In the genomic region with DNA sequence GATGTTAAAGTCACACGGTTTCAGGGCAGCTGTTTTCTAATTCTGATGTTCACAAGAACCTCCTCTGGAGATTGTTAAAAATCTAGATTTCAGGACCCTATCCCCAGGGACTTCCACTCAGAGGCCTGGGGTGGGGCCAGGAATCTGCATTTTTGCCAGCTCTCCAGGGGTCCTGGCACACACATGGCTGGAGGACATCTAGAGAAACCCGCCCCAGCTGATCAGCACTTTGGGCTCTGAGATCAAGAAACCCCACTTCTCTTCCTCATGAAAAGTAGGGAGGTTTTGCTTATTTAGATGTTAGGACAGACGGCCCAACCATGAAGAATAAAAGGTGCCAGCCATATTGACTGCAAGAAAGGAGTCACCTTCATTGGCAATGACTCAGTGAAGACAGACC, we compare ENCODE assay signal across 22 cellular contexts.
DNase-seq lines count a peak whose midpoint lies in the region; ATAC-seq and TF ChIP-seq lines count a peak whose summit lies in the region.
"Had no signal": no experiment of that assay in that cellular context is flagged by ENCODE, and none has a peak within 500 bp of the region (broad histone marks: within the 10 kb centered on the region; RNA-seq: fewer than 3 reads in every experiment).

No MANE protein-coding gene starts in this region.

- ATAC-seq in heart right ventricle = no peak
- ATAC-seq in lung (ENCODE audit: insufficient read depth, low FRiP score) = no peak
- no peak for ATAC-seq in GM21381 (IDR thresholded peaks at IDR 0.05; ENCODE audit: unreplicated experiment)
- ATAC-seq in GM18505 (IDR thresholded peaks at IDR 0.05; ENCODE audit: unreplicated experiment) = no peak
- ATAC-seq: CD8-positive, alpha-beta T cell; effector memory CD8-positive, alpha-beta T cell; PC-3 had no signal

- TF ChIP-seq POLR2A in stomach (IDR thresholded peaks at IDR 0.05) = no peak
- no peak for TF ChIP-seq POLR2A in GM18505 (IDR thresholded peaks at IDR 0.05; ENCODE audit: borderline replicate concordance, extremely low read depth, insufficient read depth, insufficient read length)

- no peak for TF ChIP-seq EP300 in stomach (IDR thresholded peaks at IDR 0.05)

- H3K4me1 ChIP-seq in heart right ventricle (peaks cover 47 to 96% (median 89%) of the 10 kb centered on the region in 9 donors), right atrium auricular region (peaks cover 0 to 99% of the 10 kb centered on the region in 2 donors), lung (ENCODE audit: control insufficient read depth in 2 of 2, insufficient read depth in 2 of 2, low read length in 2 of 2) (peaks cover 31 to 41% of the 10 kb centered on the region in 2 donors), stomach (peaks cover 43 to 96% (median 70%) of the 10 kb centered on the region in 4 donors)

- H3K4me3 ChIP-seq in heart right ventricle = no peak overlapping the region
- H3K4me3 ChIP-seq in right atrium auricular region = no peak overlapping the region
- H3K4me3 ChIP-seq in lung = no peak overlapping the region
- no peak overlapping the region for H3K4me3 ChIP-seq in stomach
- H3K4me3 ChIP-seq: lower lobe of right lung, skin epidermis, thyroid gland had no signal

- 51 to 57% methylated on average over 3 of the region's 3 CpGs for WGBS in heart right ventricle, 2 donors
- WGBS in lung, 2 donors = 67 to 83% methylated on average over 3 of the region's 3 CpGs
- 65 to 77% (median 73%) methylated on average over 3 of the region's 3 CpGs for WGBS in stomach, 5 donors

- TF ChIP-seq CTCF in heart right ventricle (IDR thresholded peaks at IDR 0.05) (no peak), right atrium auricular region (IDR thresholded peaks at IDR 0.05) (no peak), lung (IDR thresholded peaks at IDR 0.05; ENCODE audit: control extremely low read depth, extremely low read depth) (no peak), stomach (IDR thresholded peaks at IDR 0.05) (no peak)

- peaks cover 0 to 77% (median 29%) of the 10 kb centered on the region in 9 donors for H3K36me3 ChIP-seq in heart right ventricle
- H3K36me3 ChIP-seq in right atrium auricular region = peaks cover 61% of the 10 kb centered on the region
- peaks cover 6 to 36% of the 10 kb centered on the region in 2 donors for H3K36me3 ChIP-seq in lung (ENCODE audit: control insufficient read depth in 2 of 2, insufficient read depth in 2 of 2, low read length in 2 of 2)
- peaks cover 34 to 73% (median 44%) of the 10 kb centered on the region in 4 donors for H3K36me3 ChIP-seq in stomach

- DNase-seq in heart right ventricle = no peak
- no peak for DNase-seq in right atrium auricular region (ENCODE audit: low spot score)
- no peak for DNase-seq in lung (ENCODE audit: low spot score)
- no peak for DNase-seq in stomach
- DNase-seq in activated effector memory CD4-positive, alpha-beta T cell treated with anti-CD3 and anti-CD28 coated beads, Interleukin-2, amount 50 U/mL, for 16 hours = no peak
- no peak for DNase-seq in ecto neural progenitor cell (ENCODE audit: low spot score)
- DNase-seq: activated CD4-positive, alpha-beta T cell treated with anti-CD3 and anti-CD28 coated beads, Interleukin-2, amount 50 U/mL, for 48 hours; activated CD4-positive, CD25-positive, alpha-beta regulatory T cell; activated CD8-positive, alpha-beta memory T cell treated with anti-CD3 and anti-CD28 coated beads, Interleukin-2, amount 50 U/mL, for 4 hours; AML-193; CD8-positive, alpha-beta T cell; effector memory CD8-positive, alpha-beta T cell; KG1; lower lobe of right lung; NCI-H1436; PC-3; SIG-M5; stimulated activated CD4-positive, alpha-beta T cell treated with anti-CD3 and anti-CD28 coated beads, Interleukin-2, amount 100 ng/mL, for 24 hours; thyroid gland had no signal

- no peaks in the 10 kb centered on the region for H3K9me3 ChIP-seq in heart right ventricle
- H3K9me3 ChIP-seq in right atrium auricular region = no peaks in the 10 kb centered on the region
- no peaks in the 10 kb centered on the region for H3K9me3 ChIP-seq in lung (ENCODE audit: control insufficient read depth in 2 of 2, insufficient read depth in 1 of 2, low read length in 1 of 2)
- no peaks in the 10 kb centered on the region for H3K9me3 ChIP-seq in stomach
- H3K9me3 ChIP-seq: lower lobe of right lung, thyroid gland had no signal

- peak overlapping the region in 9 of 10 donors; percentile 12 to 96 (median 82) for H3K27ac ChIP-seq in heart right ventricle
- H3K27ac ChIP-seq in right atrium auricular region = peak overlapping the region in 1 of 2 donors; percentile 96
- peak overlapping the region; percentile 29 to 46 for H3K27ac ChIP-seq in lung (ENCODE audit: low read depth in 1 of 2, low read length in 1 of 2)
- peak overlapping the region in 3 of 5 donors; percentile 30 to 81 (median 49) for H3K27ac ChIP-seq in stomach
- H3K27ac ChIP-seq: lower lobe of right lung had no signal

- intact Hi-C loops in heart right ventricle (cut with DNase I) = loop anchor here in 1 of 10 donors (10.0 kb wide), 1 partner anchor 49 kb away; no protein-coding TSS in a partner anchor
- intact Hi-C loops in stomach (cut with DNase I; ENCODE audit: low total_unique reads) = no loop called here

- H3K27me3 ChIP-seq in heart right ventricle (no peaks in the 10 kb centered on the region), right atrium auricular region (no peaks in the 10 kb centered on the region), lung (ENCODE audit: control insufficient read depth, insufficient read depth) (no peaks in the 10 kb centered on the region), stomach (no peaks in the 10 kb centered on the region)
- H3K27me3 ChIP-seq: thyroid gland had no signal
